1 cellular context compared by ENCODE assay signal in the genomic region with DNA sequence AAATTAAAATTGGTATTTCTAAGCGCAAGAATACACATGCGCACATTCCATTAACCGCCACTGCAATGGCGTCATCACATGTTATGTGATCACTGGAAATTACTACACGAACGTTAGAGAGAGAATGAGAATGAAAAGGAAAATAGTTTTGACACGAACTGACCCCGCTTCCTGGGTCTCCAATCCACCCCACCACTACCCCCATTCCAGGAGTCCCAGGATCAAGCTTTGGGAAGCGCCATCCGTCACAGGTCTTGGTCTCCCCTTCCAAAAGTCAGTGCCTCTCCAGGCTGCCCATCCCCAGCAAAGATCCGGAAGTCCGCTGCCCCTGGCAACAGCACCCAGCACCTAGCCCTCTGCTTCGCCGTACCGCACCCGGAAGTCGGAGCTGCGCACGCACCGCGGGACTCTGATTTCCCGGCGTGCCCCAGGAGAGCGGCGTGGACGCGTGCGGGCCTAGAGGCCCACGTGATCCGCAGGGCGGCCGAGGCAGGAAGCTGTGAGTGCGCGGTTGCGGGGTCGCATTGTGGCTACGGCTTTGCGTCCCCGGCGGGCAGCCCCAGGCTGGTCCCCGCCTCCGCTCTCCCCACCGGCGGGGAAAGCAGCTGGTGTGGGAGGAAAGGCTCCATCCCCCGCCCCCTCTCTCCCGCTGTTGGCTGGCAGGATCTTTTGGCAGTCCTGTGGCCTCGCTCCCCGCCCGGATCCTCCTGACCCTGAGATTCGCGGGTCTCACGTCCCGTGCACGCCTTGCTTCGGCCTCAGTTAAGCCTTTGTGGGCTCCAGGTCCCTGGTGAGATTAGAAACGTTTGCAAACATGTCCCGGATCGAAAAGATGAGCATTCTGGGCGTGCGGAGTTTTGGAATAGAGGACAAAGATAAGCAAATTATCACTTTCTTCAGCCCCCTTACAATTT.
A peak's percentile ranks its signal among the peaks of the same experiment; 100 is the strongest.
TF ChIP-seq lines count a peak whose summit lies in the region.

Gene RAD50 (plus strand): TSS at position 467 of the 914 bp plus-strand sequence. CDS start 348 bp downstream, at position 815.

TF ChIP-seq in K562, 482 proteins besides CTCF, POLR2A, EP300 and RAD21 (continued from another document and continues in another):
- TF ChIP-seq, protein P1, sequence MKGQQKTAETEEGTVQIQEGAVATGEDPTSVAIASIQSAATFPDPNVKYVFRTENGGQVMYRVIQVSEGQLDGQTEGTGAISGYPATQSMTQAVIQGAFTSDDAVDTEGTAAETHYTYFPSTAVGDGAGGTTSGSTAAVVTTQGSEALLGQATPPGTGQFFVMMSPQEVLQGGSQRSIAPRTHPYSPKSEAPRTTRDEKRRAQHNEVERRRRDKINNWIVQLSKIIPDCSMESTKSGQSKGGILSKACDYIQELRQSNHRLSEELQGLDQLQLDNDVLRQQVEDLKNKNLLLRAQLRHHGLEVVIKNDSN (CRISPR knock-in tag; IDR thresholded peaks at IDR 0.05), result peak; percentile 99
- TF ChIP-seq, protein P2, sequence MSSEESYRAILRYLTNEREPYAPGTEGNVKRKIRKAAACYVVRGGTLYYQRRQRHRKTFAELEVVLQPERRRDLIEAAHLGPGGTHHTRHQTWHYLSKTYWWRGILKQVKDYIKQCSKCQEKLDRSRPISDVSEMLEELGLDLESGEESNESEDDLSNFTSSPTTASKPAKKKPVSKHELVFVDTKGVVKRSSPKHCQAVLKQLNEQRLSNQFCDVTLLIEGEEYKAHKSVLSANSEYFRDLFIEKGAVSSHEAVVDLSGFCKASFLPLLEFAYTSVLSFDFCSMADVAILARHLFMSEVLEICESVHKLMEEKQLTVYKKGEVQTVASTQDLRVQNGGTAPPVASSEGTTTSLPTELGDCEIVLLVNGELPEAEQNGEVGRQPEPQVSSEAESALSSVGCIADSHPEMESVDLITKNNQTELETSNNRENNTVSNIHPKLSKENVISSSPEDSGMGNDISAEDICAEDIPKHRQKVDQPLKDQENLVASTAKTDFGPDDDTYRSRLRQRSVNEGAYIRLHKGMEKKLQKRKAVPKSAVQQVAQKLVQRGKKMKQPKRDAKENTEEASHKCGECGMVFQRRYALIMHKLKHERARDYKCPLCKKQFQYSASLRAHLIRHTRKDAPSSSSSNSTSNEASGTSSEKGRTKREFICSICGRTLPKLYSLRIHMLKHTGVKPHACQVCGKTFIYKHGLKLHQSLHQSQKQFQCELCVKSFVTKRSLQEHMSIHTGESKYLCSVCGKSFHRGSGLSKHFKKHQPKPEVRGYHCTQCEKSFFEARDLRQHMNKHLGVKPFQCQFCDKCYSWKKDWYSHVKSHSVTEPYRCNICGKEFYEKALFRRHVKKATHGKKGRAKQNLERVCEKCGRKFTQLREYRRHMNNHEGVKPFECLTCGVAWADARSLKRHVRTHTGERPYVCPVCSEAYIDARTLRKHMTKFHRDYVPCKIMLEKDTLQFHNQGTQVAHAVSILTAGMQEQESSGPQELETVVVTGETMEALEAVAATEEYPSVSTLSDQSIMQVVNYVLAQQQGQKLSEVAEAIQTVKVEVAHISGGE (CRISPR knock-in tag; IDR thresholded peaks at IDR 0.05), result peak in 2 of 3 experiments; percentile 32 to 80; a peak in 3 of 6 replicates
- TF ChIP-seq ZNF3 (CRISPR knock-in tag; IDR thresholded peaks at IDR 0.05) (no peak), FIP1L1 (IDR thresholded peaks at IDR 0.05; ENCODE audit: low read depth, low read length, poor library complexity, severe bottlenecking) (peak; percentile 80), ZBTB33 (CRISPR knock-in tag; IDR thresholded peaks at IDR 0.05) (peak; percentile 49; the same call in 1 of the 2 replicates), MXI1 (IDR thresholded peaks at IDR 0.05; ENCODE audit: low read depth, low read length) (peak; percentile 82), ZNF324 (CRISPR knock-in tag; IDR thresholded peaks at IDR 0.05) (no peak), CBX3 (IDR thresholded peaks at IDR 0.05; ENCODE audit: borderline replicate concordance in 1 of 2, low read length in 2 of 2) (peak in 1 of 2 experiments; percentile 50; a peak in 1 of 3 replicates), GTF2A2 (tag; IDR thresholded peaks at IDR 0.05) (peak; percentile 74), SRSF7 (optimal IDR thresholded peaks at IDR 0.05; ENCODE audit: low read depth, low read length) (no peak), NR2C2 (CRISPR knock-in tag; IDR thresholded peaks at IDR 0.05) (no peak), NR2C2 (tag; IDR thresholded peaks at IDR 0.05) (peak; percentile 82), MAFF (IDR thresholded peaks at IDR 0.05; ENCODE audit: low read length) (no peak), LARP7 (IDR thresholded peaks at IDR 0.05) (no peak), ZBTB12 (CRISPR knock-in tag; IDR thresholded peaks at IDR 0.05) (no peak; the same call in 1 of the 2 replicates), ZFP36 (IDR thresholded peaks at IDR 0.05; ENCODE audit: low read depth, low read length, partially characterized antibody) (no peak), SREBF1 (IDR thresholded peaks at IDR 0.05; ENCODE audit: borderline replicate concordance, low read depth, low read length) (0 out of 2 replicates have a peak, but pooled peaks have one; percentile 59), ZNF785 (CRISPR knock-in tag; IDR thresholded peaks at IDR 0.05) (no peak)
- TF ChIP-seq, protein P3, sequence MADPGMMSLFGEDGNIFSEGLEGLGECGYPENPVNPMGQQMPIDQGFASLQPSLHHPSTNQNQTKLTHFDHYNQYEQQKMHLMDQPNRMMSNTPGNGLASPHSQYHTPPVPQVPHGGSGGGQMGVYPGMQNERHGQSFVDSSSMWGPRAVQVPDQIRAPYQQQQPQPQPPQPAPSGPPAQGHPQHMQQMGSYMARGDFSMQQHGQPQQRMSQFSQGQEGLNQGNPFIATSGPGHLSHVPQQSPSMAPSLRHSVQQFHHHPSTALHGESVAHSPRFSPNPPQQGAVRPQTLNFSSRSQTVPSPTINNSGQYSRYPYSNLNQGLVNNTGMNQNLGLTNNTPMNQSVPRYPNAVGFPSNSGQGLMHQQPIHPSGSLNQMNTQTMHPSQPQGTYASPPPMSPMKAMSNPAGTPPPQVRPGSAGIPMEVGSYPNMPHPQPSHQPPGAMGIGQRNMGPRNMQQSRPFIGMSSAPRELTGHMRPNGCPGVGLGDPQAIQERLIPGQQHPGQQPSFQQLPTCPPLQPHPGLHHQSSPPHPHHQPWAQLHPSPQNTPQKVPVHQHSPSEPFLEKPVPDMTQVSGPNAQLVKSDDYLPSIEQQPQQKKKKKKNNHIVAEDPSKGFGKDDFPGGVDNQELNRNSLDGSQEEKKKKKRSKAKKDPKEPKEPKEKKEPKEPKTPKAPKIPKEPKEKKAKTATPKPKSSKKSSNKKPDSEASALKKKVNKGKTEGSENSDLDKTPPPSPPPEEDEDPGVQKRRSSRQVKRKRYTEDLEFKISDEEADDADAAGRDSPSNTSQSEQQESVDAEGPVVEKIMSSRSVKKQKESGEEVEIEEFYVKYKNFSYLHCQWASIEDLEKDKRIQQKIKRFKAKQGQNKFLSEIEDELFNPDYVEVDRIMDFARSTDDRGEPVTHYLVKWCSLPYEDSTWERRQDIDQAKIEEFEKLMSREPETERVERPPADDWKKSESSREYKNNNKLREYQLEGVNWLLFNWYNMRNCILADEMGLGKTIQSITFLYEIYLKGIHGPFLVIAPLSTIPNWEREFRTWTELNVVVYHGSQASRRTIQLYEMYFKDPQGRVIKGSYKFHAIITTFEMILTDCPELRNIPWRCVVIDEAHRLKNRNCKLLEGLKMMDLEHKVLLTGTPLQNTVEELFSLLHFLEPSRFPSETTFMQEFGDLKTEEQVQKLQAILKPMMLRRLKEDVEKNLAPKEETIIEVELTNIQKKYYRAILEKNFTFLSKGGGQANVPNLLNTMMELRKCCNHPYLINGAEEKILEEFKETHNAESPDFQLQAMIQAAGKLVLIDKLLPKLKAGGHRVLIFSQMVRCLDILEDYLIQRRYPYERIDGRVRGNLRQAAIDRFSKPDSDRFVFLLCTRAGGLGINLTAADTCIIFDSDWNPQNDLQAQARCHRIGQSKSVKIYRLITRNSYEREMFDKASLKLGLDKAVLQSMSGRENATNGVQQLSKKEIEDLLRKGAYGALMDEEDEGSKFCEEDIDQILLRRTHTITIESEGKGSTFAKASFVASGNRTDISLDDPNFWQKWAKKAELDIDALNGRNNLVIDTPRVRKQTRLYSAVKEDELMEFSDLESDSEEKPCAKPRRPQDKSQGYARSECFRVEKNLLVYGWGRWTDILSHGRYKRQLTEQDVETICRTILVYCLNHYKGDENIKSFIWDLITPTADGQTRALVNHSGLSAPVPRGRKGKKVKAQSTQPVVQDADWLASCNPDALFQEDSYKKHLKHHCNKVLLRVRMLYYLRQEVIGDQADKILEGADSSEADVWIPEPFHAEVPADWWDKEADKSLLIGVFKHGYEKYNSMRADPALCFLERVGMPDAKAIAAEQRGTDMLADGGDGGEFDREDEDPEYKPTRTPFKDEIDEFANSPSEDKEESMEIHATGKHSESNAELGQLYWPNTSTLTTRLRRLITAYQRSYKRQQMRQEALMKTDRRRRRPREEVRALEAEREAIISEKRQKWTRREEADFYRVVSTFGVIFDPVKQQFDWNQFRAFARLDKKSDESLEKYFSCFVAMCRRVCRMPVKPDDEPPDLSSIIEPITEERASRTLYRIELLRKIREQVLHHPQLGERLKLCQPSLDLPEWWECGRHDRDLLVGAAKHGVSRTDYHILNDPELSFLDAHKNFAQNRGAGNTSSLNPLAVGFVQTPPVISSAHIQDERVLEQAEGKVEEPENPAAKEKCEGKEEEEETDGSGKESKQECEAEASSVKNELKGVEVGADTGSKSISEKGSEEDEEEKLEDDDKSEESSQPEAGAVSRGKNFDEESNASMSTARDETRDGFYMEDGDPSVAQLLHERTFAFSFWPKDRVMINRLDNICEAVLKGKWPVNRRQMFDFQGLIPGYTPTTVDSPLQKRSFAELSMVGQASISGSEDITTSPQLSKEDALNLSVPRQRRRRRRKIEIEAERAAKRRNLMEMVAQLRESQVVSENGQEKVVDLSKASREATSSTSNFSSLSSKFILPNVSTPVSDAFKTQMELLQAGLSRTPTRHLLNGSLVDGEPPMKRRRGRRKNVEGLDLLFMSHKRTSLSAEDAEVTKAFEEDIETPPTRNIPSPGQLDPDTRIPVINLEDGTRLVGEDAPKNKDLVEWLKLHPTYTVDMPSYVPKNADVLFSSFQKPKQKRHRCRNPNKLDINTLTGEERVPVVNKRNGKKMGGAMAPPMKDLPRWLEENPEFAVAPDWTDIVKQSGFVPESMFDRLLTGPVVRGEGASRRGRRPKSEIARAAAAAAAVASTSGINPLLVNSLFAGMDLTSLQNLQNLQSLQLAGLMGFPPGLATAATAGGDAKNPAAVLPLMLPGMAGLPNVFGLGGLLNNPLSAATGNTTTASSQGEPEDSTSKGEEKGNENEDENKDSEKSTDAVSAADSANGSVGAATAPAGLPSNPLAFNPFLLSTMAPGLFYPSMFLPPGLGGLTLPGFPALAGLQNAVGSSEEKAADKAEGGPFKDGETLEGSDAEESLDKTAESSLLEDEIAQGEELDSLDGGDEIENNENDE (IDR thresholded peaks at IDR 0.05; ENCODE audit: low read depth, low read length), result no peak
- TF ChIP-seq, protein P4, sequence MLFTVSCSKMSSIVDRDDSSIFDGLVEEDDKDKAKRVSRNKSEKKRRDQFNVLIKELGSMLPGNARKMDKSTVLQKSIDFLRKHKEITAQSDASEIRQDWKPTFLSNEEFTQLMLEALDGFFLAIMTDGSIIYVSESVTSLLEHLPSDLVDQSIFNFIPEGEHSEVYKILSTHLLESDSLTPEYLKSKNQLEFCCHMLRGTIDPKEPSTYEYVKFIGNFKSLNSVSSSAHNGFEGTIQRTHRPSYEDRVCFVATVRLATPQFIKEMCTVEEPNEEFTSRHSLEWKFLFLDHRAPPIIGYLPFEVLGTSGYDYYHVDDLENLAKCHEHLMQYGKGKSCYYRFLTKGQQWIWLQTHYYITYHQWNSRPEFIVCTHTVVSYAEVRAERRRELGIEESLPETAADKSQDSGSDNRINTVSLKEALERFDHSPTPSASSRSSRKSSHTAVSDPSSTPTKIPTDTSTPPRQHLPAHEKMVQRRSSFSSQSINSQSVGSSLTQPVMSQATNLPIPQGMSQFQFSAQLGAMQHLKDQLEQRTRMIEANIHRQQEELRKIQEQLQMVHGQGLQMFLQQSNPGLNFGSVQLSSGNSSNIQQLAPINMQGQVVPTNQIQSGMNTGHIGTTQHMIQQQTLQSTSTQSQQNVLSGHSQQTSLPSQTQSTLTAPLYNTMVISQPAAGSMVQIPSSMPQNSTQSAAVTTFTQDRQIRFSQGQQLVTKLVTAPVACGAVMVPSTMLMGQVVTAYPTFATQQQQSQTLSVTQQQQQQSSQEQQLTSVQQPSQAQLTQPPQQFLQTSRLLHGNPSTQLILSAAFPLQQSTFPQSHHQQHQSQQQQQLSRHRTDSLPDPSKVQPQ (CRISPR knock-in tag; IDR thresholded peaks at IDR 0.05; ENCODE audit: borderline replicate concordance), result peak; percentile 74
- TF ChIP-seq, protein P5, sequence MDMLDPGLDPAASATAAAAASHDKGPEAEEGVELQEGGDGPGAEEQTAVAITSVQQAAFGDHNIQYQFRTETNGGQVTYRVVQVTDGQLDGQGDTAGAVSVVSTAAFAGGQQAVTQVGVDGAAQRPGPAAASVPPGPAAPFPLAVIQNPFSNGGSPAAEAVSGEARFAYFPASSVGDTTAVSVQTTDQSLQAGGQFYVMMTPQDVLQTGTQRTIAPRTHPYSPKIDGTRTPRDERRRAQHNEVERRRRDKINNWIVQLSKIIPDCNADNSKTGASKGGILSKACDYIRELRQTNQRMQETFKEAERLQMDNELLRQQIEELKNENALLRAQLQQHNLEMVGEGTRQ (CRISPR knock-in tag; IDR thresholded peaks at IDR 0.05), result peak; percentile 99
- TF ChIP-seq, protein P6, sequence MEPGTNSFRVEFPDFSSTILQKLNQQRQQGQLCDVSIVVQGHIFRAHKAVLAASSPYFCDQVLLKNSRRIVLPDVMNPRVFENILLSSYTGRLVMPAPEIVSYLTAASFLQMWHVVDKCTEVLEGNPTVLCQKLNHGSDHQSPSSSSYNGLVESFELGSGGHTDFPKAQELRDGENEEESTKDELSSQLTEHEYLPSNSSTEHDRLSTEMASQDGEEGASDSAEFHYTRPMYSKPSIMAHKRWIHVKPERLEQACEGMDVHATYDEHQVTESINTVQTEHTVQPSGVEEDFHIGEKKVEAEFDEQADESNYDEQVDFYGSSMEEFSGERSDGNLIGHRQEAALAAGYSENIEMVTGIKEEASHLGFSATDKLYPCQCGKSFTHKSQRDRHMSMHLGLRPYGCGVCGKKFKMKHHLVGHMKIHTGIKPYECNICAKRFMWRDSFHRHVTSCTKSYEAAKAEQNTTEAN (CRISPR knock-in tag; IDR thresholded peaks at IDR 0.05), result peak; percentile 54; the same call in 1 of the 2 replicates
